In the genomic region with DNA sequence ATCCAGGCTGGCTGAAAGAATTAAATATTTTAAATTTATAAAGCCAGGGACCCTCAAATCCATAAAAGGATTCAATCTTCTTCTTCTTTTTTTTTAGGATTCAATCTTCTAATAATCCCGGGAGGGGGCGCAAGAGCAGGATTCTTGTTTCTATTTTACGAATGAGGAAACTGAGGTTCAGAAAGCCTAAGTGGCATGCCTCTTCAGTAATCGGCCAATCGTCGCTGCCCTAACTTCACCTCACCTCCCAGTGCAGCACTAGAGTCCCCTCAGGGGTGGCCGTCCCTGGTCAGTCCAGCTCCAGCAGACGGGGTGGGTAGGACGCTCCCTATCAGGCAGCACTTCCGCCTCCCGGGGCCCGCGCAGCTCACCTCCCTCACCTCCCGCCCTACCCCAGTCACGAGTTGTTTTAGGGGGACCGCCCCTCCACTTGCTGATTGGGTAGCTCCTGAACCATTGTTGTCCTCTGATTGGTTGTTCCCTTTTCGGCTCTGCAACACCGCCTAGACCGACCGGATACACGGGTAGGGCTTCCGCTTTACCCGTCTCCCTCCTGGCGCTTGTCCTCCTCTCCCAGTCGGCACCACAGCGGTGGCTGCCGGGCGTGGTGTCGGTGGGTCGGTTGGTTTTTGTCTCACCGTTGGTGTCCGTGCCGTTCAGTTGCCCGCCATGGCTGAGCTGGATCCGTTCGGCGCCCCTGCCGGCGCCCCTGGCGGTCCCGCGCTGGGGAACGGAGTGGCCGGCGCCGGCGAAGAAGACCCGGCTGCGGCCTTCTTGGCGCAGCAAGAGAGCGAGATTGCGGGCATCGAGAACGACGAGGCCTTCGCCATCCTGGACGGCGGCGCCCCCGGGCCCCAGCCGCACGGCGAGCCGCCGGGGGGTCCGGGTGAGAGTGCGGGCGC, we compare ENCODE assay signal across 1 cellular context.
TF ChIP-seq lines count a peak whose summit lies in the region.

TSS of gene CLTA (plus strand) at position 534 of the 902 bp plus-strand sequence. CDS start at position 670, 136 bp downstream.

TF ChIP-seq in HEK293, 187 proteins besides CTCF, POLR2A, EP300 and RAD21 (continued from another document and continues in another):
- TF ChIP-seq, protein P1, sequence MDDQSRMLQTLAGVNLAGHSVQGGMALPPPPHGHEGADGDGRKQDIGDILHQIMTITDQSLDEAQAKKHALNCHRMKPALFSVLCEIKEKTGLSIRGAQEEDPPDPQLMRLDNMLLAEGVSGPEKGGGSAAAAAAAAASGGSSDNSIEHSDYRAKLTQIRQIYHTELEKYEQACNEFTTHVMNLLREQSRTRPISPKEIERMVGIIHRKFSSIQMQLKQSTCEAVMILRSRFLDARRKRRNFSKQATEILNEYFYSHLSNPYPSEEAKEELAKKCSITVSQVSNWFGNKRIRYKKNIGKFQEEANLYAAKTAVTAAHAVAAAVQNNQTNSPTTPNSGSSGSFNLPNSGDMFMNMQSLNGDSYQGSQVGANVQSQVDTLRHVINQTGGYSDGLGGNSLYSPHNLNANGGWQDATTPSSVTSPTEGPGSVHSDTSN (CRISPR knock-in tag; IDR thresholded peaks at IDR 0.05): no peak
- TF ChIP-seq ZNF146 (tag by site-specific recombination; IDR thresholded peaks at IDR 0.05) (no peak), ZNF626 (tag by site-specific recombination; IDR thresholded peaks at IDR 0.05) (no peak), ZSCAN18 (tag by site-specific recombination; IDR thresholded peaks at IDR 0.05) (no peak), ZNF610 (tag by site-specific recombination; IDR thresholded peaks at IDR 0.05; ENCODE audit: borderline replicate concordance) (peak; percentile 96), ZNF248 (tag by site-specific recombination; IDR thresholded peaks at IDR 0.05) (no peak), GLI2 (tag by site-specific recombination; IDR thresholded peaks at IDR 0.05; ENCODE audit: borderline replicate concordance, low read depth) (no peak), ZNF214 (tag by site-specific recombination; IDR thresholded peaks at IDR 0.05; ENCODE audit: borderline replicate concordance) (no peak), ZNF660 (tag by site-specific recombination; IDR thresholded peaks at IDR 0.05) (peak; percentile 14; the same call in 1 of the 2 replicates), ZFP37 (tag by site-specific recombination; IDR thresholded peaks at IDR 0.05) (no peak; the same call in 1 of the 2 replicates), ZBTB20 (tag by site-specific recombination; IDR thresholded peaks at IDR 0.05) (peak; percentile 77; the same call in 1 of the 2 replicates), ZNF292 (tag by site-specific recombination; IDR thresholded peaks at IDR 0.05; ENCODE audit: borderline replicate concordance, low read depth) (no peak), ZNF707 (tag by site-specific recombination; IDR thresholded peaks at IDR 0.05) (no peak), ZNF2 (tag by site-specific recombination; IDR thresholded peaks at IDR 0.05) (no peak), MZF1 (tag by site-specific recombination; IDR thresholded peaks at IDR 0.05; ENCODE audit: borderline replicate concordance) (no peak), ZNF391 (tag by site-specific recombination; IDR thresholded peaks at IDR 0.05; ENCODE audit: borderline replicate concordance, low read depth) (no peak), ZBTB10 (tag by site-specific recombination; IDR thresholded peaks at IDR 0.05) (peak; percentile 97), ZSCAN30 (tag by site-specific recombination; IDR thresholded peaks at IDR 0.05) (no peak), GLIS2 (tag by site-specific recombination; IDR thresholded peaks at IDR 0.05) (peak; percentile 99), ZNF341 (tag by site-specific recombination; IDR thresholded peaks at IDR 0.05; ENCODE audit: low read depth) (peak; percentile 84), KLF16 (tag by site-specific recombination; IDR thresholded peaks at IDR 0.05) (no peak), ZNF623 (tag by site-specific recombination; IDR thresholded peaks at IDR 0.05) (no peak), PATZ1 (tag by site-specific recombination; IDR thresholded peaks at IDR 0.05) (peak; percentile 83), ZNF274 (IDR thresholded peaks at IDR 0.05; ENCODE audit: low read length) (no peak), ZNF274 (tag by site-specific recombination; IDR thresholded peaks at IDR 0.05; ENCODE audit: borderline replicate concordance) (no peak), ZNF791 (tag by site-specific recombination; IDR thresholded peaks at IDR 0.05) (no peak), ZNF37A (tag by site-specific recombination; IDR thresholded peaks at IDR 0.05) (no peak), ZNF211 (tag by site-specific recombination; IDR thresholded peaks at IDR 0.05; ENCODE audit: low read depth) (no peak), KLF9 (tag by site-specific recombination; IDR thresholded peaks at IDR 0.05; ENCODE audit: low read depth) (no peak; the same call in 1 of the 2 replicates), ZNF239 (tag by site-specific recombination; IDR thresholded peaks at IDR 0.05) (no peak), ZNF132 (tag by site-specific recombination; IDR thresholded peaks at IDR 0.05; ENCODE audit: borderline replicate concordance) (no peak), RBAK (tag by site-specific recombination; IDR thresholded peaks at IDR 0.05) (no peak), ZNF350 (tag by site-specific recombination; IDR thresholded peaks at IDR 0.05) (no peak), ZNF404 (tag by site-specific recombination; IDR thresholded peaks at IDR 0.05) (no peak), KLF1 (tag by site-specific recombination; IDR thresholded peaks at IDR 0.05) (peak; percentile 23; the same call in 1 of the 2 replicates), MEIS1 (CRISPR knock-in tag; IDR thresholded peaks at IDR 0.05; ENCODE audit: borderline replicate concordance) (no peak), ZNF449 (tag by site-specific recombination; IDR thresholded peaks at IDR 0.05) (peak; percentile 95), ZNF138 (tag by site-specific recombination; IDR thresholded peaks at IDR 0.05; ENCODE audit: borderline replicate concordance) (no peak), ZNF426 (tag by site-specific recombination; IDR thresholded peaks at IDR 0.05) (no peak), ZNF133 (tag by site-specific recombination; IDR thresholded peaks at IDR 0.05) (no peak), KLF10 (tag by site-specific recombination; IDR thresholded peaks at IDR 0.05) (no peak), ZNF624 (tag by site-specific recombination; IDR thresholded peaks at IDR 0.05) (no peak), ZNF324 (tag by site-specific recombination; IDR thresholded peaks at IDR 0.05) (0 out of 2 replicates have a peak, but pooled peaks have one; percentile 37)
- TF ChIP-seq, protein P2, sequence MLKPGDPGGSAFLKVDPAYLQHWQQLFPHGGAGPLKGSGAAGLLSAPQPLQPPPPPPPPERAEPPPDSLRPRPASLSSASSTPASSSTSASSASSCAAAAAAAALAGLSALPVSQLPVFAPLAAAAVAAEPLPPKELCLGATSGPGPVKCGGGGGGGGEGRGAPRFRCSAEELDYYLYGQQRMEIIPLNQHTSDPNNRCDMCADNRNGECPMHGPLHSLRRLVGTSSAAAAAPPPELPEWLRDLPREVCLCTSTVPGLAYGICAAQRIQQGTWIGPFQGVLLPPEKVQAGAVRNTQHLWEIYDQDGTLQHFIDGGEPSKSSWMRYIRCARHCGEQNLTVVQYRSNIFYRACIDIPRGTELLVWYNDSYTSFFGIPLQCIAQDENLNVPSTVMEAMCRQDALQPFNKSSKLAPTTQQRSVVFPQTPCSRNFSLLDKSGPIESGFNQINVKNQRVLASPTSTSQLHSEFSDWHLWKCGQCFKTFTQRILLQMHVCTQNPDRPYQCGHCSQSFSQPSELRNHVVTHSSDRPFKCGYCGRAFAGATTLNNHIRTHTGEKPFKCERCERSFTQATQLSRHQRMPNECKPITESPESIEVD (tag by site-specific recombination; IDR thresholded peaks at IDR 0.05): no peak
- TF ChIP-seq, protein P3, sequence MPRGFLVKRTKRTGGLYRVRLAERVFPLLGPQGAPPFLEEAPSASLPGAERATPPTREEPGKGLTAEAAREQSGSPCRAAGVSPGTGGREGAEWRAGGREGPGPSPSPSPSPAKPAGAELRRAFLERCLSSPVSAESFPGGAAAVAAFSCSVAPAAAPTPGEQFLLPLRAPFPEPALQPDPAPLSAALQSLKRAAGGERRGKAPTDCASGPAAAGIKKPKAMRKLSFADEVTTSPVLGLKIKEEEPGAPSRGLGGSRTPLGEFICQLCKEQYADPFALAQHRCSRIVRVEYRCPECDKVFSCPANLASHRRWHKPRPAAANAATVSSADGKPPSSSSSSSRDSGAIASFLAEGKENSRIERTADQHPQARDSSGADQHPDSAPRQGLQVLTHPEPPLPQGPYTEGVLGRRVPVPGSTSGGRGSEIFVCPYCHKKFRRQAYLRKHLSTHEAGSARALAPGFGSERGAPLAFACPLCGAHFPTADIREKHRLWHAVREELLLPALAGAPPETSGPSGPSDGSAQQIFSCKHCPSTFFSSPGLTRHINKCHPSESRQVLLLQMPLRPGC (tag by site-specific recombination; IDR thresholded peaks at IDR 0.05): 0 out of 2 replicates have a peak, but pooled peaks have one; percentile 16
- TF ChIP-seq, protein P4, sequence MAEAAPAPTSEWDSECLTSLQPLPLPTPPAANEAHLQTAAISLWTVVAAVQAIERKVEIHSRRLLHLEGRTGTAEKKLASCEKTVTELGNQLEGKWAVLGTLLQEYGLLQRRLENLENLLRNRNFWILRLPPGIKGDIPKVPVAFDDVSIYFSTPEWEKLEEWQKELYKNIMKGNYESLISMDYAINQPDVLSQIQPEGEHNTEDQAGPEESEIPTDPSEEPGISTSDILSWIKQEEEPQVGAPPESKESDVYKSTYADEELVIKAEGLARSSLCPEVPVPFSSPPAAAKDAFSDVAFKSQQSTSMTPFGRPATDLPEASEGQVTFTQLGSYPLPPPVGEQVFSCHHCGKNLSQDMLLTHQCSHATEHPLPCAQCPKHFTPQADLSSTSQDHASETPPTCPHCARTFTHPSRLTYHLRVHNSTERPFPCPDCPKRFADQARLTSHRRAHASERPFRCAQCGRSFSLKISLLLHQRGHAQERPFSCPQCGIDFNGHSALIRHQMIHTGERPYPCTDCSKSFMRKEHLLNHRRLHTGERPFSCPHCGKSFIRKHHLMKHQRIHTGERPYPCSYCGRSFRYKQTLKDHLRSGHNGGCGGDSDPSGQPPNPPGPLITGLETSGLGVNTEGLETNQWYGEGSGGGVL (tag by site-specific recombination; IDR thresholded peaks at IDR 0.05): peak; percentile 54
